1 cellular context compared by ENCODE assay signal in the genomic region with DNA sequence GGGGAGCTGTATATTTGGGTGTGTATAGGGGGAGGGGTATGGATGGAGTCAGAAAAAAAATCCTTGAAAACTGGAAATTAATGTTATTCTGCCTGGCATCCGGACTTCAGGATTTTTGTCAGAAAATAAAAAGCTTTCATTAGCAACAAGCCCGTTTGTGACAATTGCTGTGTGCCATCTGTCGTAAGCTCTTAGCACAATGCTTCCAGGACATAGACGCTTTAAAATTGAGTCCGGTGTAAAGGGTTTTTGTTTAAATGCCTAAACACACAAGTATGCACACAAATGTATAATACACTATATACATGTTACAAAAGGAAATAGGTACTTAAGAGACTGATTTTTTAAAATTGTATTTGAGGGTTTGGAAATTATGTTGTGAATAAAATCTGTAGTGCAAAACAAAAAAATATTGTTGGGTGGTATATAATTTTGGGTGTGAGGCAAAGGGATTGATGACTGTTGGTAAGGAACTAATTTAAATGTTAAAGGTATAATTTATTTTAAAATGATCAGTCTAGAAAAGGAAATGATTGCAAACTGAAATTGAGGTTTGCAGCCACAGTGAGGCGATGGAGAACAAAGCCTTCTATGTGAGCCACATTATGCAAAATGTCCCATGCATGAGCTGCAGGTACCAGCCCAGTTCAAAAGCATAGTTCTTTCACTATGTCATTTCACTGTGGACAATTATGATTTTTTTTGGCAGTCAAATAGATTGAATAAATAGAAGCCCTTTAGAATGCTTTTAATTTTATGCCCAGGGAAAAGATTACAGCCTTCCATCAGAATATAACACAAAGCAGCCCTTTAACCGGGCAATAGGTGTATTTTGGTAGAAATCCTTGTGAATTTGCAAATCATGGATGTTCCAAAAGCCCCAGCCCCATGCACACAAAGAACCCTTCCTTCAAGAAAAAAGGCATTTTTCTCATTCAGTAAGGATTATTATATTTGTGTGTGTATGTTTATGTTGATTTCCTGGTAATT.
A peak's percentile ranks its signal among the peaks of the same experiment; 100 is the strongest.
TF ChIP-seq lines count a peak whose summit lies in the region.

No MANE protein-coding gene starts in this region.

TF ChIP-seq in neural cell, 6 proteins besides CTCF, POLR2A, EP300 and RAD21 (continued from another document):
- TF ChIP-seq POLR2AphosphoS5 (IDR thresholded peaks at IDR 0.05) (peak; percentile 72), MXI1 (conservative IDR thresholded peaks at IDR 0.05; ENCODE audit: poor library complexity, severe bottlenecking) (no peak), EZH2 (IDR thresholded peaks at IDR 0.05; ENCODE audit: borderline replicate concordance, insufficient read depth, low read length, poor library complexity, severe bottlenecking) (no peak)
- TF ChIP-seq, protein P1, sequence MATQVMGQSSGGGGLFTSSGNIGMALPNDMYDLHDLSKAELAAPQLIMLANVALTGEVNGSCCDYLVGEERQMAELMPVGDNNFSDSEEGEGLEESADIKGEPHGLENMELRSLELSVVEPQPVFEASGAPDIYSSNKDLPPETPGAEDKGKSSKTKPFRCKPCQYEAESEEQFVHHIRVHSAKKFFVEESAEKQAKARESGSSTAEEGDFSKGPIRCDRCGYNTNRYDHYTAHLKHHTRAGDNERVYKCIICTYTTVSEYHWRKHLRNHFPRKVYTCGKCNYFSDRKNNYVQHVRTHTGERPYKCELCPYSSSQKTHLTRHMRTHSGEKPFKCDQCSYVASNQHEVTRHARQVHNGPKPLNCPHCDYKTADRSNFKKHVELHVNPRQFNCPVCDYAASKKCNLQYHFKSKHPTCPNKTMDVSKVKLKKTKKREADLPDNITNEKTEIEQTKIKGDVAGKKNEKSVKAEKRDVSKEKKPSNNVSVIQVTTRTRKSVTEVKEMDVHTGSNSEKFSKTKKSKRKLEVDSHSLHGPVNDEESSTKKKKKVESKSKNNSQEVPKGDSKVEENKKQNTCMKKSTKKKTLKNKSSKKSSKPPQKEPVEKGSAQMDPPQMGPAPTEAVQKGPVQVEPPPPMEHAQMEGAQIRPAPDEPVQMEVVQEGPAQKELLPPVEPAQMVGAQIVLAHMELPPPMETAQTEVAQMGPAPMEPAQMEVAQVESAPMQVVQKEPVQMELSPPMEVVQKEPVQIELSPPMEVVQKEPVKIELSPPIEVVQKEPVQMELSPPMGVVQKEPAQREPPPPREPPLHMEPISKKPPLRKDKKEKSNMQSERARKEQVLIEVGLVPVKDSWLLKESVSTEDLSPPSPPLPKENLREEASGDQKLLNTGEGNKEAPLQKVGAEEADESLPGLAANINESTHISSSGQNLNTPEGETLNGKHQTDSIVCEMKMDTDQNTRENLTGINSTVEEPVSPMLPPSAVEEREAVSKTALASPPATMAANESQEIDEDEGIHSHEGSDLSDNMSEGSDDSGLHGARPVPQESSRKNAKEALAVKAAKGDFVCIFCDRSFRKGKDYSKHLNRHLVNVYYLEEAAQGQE (IDR thresholded peaks at IDR 0.05; ENCODE audit: borderline replicate concordance), result peak; percentile 79
